Comparison of ENCODE assay signal across 19 cellular contexts in the genomic region with DNA sequence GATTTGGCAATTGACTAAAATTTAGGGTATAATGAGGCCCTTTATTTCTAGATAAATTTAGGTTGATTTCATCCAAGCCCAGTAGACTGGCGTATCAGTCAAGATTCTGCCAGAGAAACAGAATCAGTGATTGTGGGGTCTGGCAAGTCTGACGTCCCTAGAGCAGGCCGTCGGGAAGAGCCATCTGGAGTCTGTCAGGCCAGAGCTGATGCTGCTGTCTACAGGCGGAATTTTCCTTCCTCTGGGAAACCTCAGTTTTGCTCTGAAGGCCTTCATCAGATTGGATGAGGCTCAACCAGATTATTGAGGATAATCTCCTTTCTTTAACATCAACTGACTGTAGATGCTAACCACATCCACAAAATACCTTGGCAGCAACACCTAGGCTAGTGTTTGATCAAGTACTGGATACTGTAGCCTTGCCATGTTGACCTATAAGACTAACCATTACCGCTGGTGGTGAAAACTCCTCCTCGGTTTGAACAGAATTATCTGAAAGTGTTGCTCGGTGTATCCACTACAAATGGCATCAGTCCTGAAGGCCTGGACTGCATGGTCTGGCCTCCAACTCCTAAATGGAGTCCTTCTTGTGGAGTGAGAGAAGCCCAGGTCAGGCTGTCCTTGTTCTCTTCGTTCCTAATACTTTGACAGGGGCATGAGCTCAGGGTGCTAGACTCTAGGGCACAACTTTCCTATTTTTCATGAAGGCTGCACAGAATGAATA.
DNase-seq lines count a peak whose midpoint lies in the region; ATAC-seq and TF ChIP-seq lines count a peak whose summit lies in the region.
"Had no signal": no experiment of that assay in that cellular context is flagged by ENCODE, and none has a peak within 500 bp of the region (broad histone marks: within the 10 kb centered on the region; RNA-seq: fewer than 3 reads in every experiment).

No MANE protein-coding gene starts in this region.

- H3K27ac ChIP-seq in GM23338 (ENCODE audit: low read depth) = no peak overlapping the region
- no peak overlapping the region for H3K27ac ChIP-seq in WERI-Rb-1
- no peak overlapping the region for H3K27ac ChIP-seq in heart right ventricle
- peak overlapping the region; percentile 74 for H3K27ac ChIP-seq in mesodermal cell (ENCODE audit: low read depth, low read length, severe bottlenecking)
- no peak overlapping the region for H3K27ac ChIP-seq in CD8-positive, alpha-beta memory T cell (ENCODE audit: low read depth, low read length)

- no peak for ATAC-seq in GM23338
- peak in 7 of 8 donors; percentile 51 to 84 (median 62) for ATAC-seq in heart right ventricle

- H3K4me1 ChIP-seq in GM23338 (ENCODE audit: insufficient read depth) = peaks cover 19% of the 10 kb centered on the region
- peaks cover 0 to 17% (median 7%) of the 10 kb centered on the region in 9 donors for H3K4me1 ChIP-seq in heart right ventricle
- H3K4me1 ChIP-seq in mesodermal cell (ENCODE audit: control insufficient read depth, insufficient read depth, low read length, poor library complexity, severe bottlenecking) = no peaks in the 10 kb centered on the region
- H3K4me1 ChIP-seq in CD8-positive, alpha-beta memory T cell (ENCODE audit: insufficient read depth, low read length) = no peaks in the 10 kb centered on the region

- peaks cover 16% of the 10 kb centered on the region for H3K4me1 Mint-ChIP-seq in GM23338
- H3K4me1 Mint-ChIP-seq in CD8-positive, alpha-beta memory T cell = no peaks in the 10 kb centered on the region

- H3K27me3 Mint-ChIP-seq in GM23338 (ENCODE audit: insufficient read depth, low read depth, poor library complexity) = peaks cover 6% of the 10 kb centered on the region
- H3K27me3 Mint-ChIP-seq in CD8-positive, alpha-beta memory T cell = peaks cover 12 to 13% of the 10 kb centered on the region in 2 donors

- peaks cover 1% of the 10 kb centered on the region for H3K9me3 ChIP-seq in WERI-Rb-1 (ENCODE audit: severe bottlenecking)
- H3K9me3 ChIP-seq in heart right ventricle = no peaks in the 10 kb centered on the region
- no peaks in the 10 kb centered on the region for H3K9me3 ChIP-seq in mesodermal cell (ENCODE audit: control insufficient read depth, low read length)
- no peaks in the 10 kb centered on the region for H3K9me3 ChIP-seq in CD8-positive, alpha-beta memory T cell (ENCODE audit: low read length)

- no peaks in the 10 kb centered on the region for H3K79me2 ChIP-seq in GM23338 (replicated peaks; ENCODE audit: insufficient read depth)

- no peak for TF ChIP-seq CTCF in GM23338 (conservative IDR thresholded peaks at IDR 0.05; ENCODE audit: low read depth in 2 of 2)
- no peak for TF ChIP-seq CTCF in WERI-Rb-1 (IDR thresholded peaks at IDR 0.05; ENCODE audit: low read depth, low read length)
- TF ChIP-seq CTCF in heart right ventricle (IDR thresholded peaks at IDR 0.05) = no peak
- no peak for TF ChIP-seq CTCF in GM13976 (IDR thresholded peaks at IDR 0.05; ENCODE audit: borderline replicate concordance, control extremely low read depth, extremely low read depth, insufficient read depth, missing control alignments)

- CTCF ChIA-PET in CD8-positive, alpha-beta memory T cell (lab: Charles Lee) = interaction anchor here (1.0 kb wide), 1 partner anchor 49 kb away, joined by 4 read pairs; no protein-coding TSS in a partner anchor

- no peak overlapping the region for H3K4me3 Mint-ChIP-seq in GM23338
- no peak overlapping the region for H3K4me3 Mint-ChIP-seq in CD8-positive, alpha-beta memory T cell

- no peaks in the 10 kb centered on the region for H3F3A ChIP-seq in GM23338 (replicated peaks; ENCODE audit: low read depth)

- intact Hi-C loops in heart right ventricle (cut with DNase I) = loop anchor here in 3 of 10 donors (5.0 kb wide), 2 partner anchors 43 to 48 kb away; no protein-coding TSS in a partner anchor

- H3K36me3 ChIP-seq in GM23338 (ENCODE audit: insufficient read depth) = no peaks in the 10 kb centered on the region
- H3K36me3 ChIP-seq in WERI-Rb-1 = no peaks in the 10 kb centered on the region
- H3K36me3 ChIP-seq in heart right ventricle = no peaks in the 10 kb centered on the region
- no peaks in the 10 kb centered on the region for H3K36me3 ChIP-seq in mesodermal cell (ENCODE audit: control insufficient read depth, insufficient read depth, low read length)
- H3K36me3 ChIP-seq in CD8-positive, alpha-beta memory T cell (ENCODE audit: insufficient read depth, low read length) = no peaks in the 10 kb centered on the region

- DNase-seq in GM23338 (ENCODE audit: low spot score) = no peak
- DNase-seq in WERI-Rb-1 = peak; percentile 73
- DNase-seq in heart right ventricle = peak; percentile 11 to 14
- no peak for DNase-seq in NCI-H1092 treated with DMSO at 0.1 percent for 48 hours (lab: John Stamatoyannopoulos, UW)
- DNase-seq in GM13976 (ENCODE audit: low spot score) = no peak
- no peak for DNase-seq in CD8-positive, alpha-beta memory T cell
- DNase-seq in NCI-H2196 treated with DMSO at 0.1 percent for 48 hours (lab: John Stamatoyannopoulos, UW; ENCODE audit: unreplicated experiment) = no peak
- DNase-seq: C1 segment of cervical spinal cord; DMS79 treated with DMSO at 0.1 percent for 48 hours; HCEC 1CT; IMR-90; NCI-H1436; NCI-H2029; NCI-H2171 treated with DMSO at 0.1 percent for 48 hours; NCI-H446 treated with DMSO at 0.1 percent for 48 hours; NCI-H69; NK-92 treated with Interleukin-12 subunit alpha and Interleukin-12 subunit beta, amount 100 ng/mL, for 24 hours; SHP77 had no signal

- H3K9me2 ChIP-seq in GM23338 (ENCODE audit: insufficient read depth) = no peaks in the 10 kb centered on the region

- H3K27me3 ChIP-seq in GM23338 (ENCODE audit: insufficient read depth) = no peaks in the 10 kb centered on the region
- H3K27me3 ChIP-seq in WERI-Rb-1 (ENCODE audit: insufficient read depth, low read depth, severe bottlenecking) = no peaks in the 10 kb centered on the region
- no peaks in the 10 kb centered on the region for H3K27me3 ChIP-seq in heart right ventricle
- no peaks in the 10 kb centered on the region for H3K27me3 ChIP-seq in CD8-positive, alpha-beta memory T cell (ENCODE audit: insufficient read depth, low read length, poor library complexity, severe bottlenecking)

- in situ Hi-C loops in GM13976 (cut with MboI; ENCODE audit: low sequenced_read_pairs, unreplicated experiment) = no loop called here

- H3K4me3 ChIP-seq in GM23338 (no peak overlapping the region), WERI-Rb-1 (ENCODE audit: low read depth, low read length) (no peak overlapping the region), heart right ventricle (no peak overlapping the region), mesodermal cell (ENCODE audit: extremely low read depth, insufficient read depth, low read length, poor library complexity, severe bottlenecking) (no peak overlapping the region)
- H3K4me3 ChIP-seq in CD8-positive, alpha-beta memory T cell (ENCODE audit: low read length) = no peak overlapping the region

- 49 to 61% methylated on average over 9 of the region's 9 CpGs for WGBS in heart right ventricle, 2 donors
- 78 to 80% methylated on average over 9 of the region's 9 CpGs for WGBS in mesodermal cell (ENCODE audit: insufficient coverage in 2 of 2), 2 experiments

- 0 out of 2 replicates have a peak overlapping the region, but pooled peaks have one; percentile 28 for H2AFZ ChIP-seq in GM23338

- POLR2A ChIA-PET in CD8-positive, alpha-beta memory T cell (lab: Charles Lee) = no interaction called here

- H3K9me3 Mint-ChIP-seq in GM23338 = no peaks in the 10 kb centered on the region
- H3K9me3 Mint-ChIP-seq in CD8-positive, alpha-beta memory T cell = no peaks in the 10 kb centered on the region

- no peaks in the 10 kb centered on the region for H3K36me3 Mint-ChIP-seq in GM23338 (ENCODE audit: low read depth)
- no peaks in the 10 kb centered on the region for H3K36me3 Mint-ChIP-seq in CD8-positive, alpha-beta memory T cell

- H3K27ac Mint-ChIP-seq in GM23338 = no peak overlapping the region
- H3K27ac Mint-ChIP-seq in CD8-positive, alpha-beta memory T cell = no peak overlapping the region

- no peak overlapping the region for H3K4me2 ChIP-seq in GM23338

- no peaks in the 10 kb centered on the region for H4K20me1 ChIP-seq in GM23338 (replicated peaks; ENCODE audit: insufficient read depth)

TF ChIP-seq in GM23338, 12 proteins besides CTCF, POLR2A, EP300 and RAD21 (continues in another document):
- TF ChIP-seq JUNB (IDR thresholded peaks at IDR 0.05; ENCODE audit: unreplicated experiment) (no peak), NANOG (IDR thresholded peaks at IDR 0.05; ENCODE audit: borderline replicate concordance) (no peak), ETS1 (IDR thresholded peaks at IDR 0.05) (no peak), CREB1 (CRISPR knock-in tag; IDR thresholded peaks at IDR 0.05; ENCODE audit: low read depth) (no peak), POLR2AphosphoS5 (IDR thresholded peaks at IDR 0.05; ENCODE audit: low read depth) (no peak)

Comparison
In these comparisons a context has a peak if more than half of its experiments do, and no peak if none do; other contexts are left out.
1. DNase-seq: peak in WERI-Rb-1 (single experiment) and heart right ventricle (2 of 2); none in GM23338 (single experiment), NCI-H1092 treated with DMSO at 0.1 percent for 48 hours (single experiment), GM13976 (single experiment), CD8-positive, alpha-beta memory T cell (0 of 5) and NCI-H2196 treated with DMSO at 0.1 percent for 48 hours (single experiment).